In the genomic region with DNA sequence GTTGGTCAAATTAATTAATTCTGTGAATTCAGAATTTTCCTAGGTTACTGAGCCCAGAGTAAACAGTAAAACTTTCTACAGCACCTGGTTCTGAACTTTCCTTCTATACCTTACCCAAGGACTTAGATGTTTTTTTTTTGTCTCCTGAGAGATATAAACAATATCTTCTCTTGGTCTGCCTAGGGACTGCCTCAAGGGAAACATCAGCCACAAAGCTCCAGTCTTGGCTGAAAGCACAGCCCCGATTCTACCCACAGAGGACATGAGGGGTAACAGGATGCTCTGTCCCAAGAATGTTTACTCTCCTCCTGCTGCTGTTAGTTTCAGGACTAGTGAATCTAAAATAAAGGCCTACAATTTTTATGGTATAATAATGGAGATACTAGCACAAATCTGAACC, we compare ENCODE assay signal across 40 cellular contexts. TPM values are rescaled to one million over a fixed set of nuclear protein-coding genes. Genes with fewer than 3 reads are reported as not detected.
"Had no signal": no experiment of that assay in that cellular context is flagged by ENCODE, and none has a peak within 500 bp of the region (broad histone marks: within the 10 kb centered on the region; RNA-seq: fewer than 3 reads in every experiment).

No MANE protein-coding gene starts in this region.

- H3K9me3 ChIP-seq: MG63 had no signal

- H3K9ac ChIP-seq: KMS-11 had no signal

- H3K27me3 ChIP-seq: MG63 had no signal

- H3K27ac ChIP-seq: KMS-11 had no signal

- H3K4me2 ChIP-seq: KMS-11 had no signal

- H3K4me3 ChIP-seq: MG63 had no signal

- DNase-seq: Karpas-422, Kasumi-1, MG63, MM.1S, MV-4-11, NCI-H1048, NCI-H1092, NCI-H1092 treated with DMSO at 0.1 percent for 48 hours, NCI-H1105, NCI-H1105 treated with DMSO at 0.1 percent for 48 hours, NCI-H1417, NCI-H1417 treated with DMSO at 0.1 percent for 48 hours, NCI-H1436, NCI-H1436 treated with DMSO at 0.1 percent for 48 hours, NCI-H146, NCI-H1694, NCI-H1694 treated with DMSO at 0.1 percent for 48 hours, NCI-H187, NCI-H187 treated with DMSO at 0.1 percent for 48 hours, NCI-H1930, NCI-H2029, NCI-H2029 treated with DMSO at 0.1 percent for 48 hours, NCI-H2081, NCI-H2081 treated with DMSO at 0.1 percent for 48 hours, NCI-H2107, NCI-H2171, NCI-H2171 treated with DMSO at 0.1 percent for 48 hours, NCI-H2227 treated with DMSO at 0.1 percent for 48 hours, NCI-H226, NCI-H345, NCI-H446, NCI-H446 treated with DMSO at 0.1 percent for 48 hours, NCI-H510A, NCI-H510A treated with DMSO at 0.1 percent for 48 hours, NCI-H524 had no signal

- H3K36me3 ChIP-seq: MG63 had no signal

RNA-seq across cellular contexts. Expression of gene CNMD, which starts 14.3 kb away (rescaled TPM):
- total RNA-seq: LHCN-M2, M059J, MCF 10A, NCI-H460 had no signal
